ENCODE assay signal across 22 cellular contexts in the genomic region with DNA sequence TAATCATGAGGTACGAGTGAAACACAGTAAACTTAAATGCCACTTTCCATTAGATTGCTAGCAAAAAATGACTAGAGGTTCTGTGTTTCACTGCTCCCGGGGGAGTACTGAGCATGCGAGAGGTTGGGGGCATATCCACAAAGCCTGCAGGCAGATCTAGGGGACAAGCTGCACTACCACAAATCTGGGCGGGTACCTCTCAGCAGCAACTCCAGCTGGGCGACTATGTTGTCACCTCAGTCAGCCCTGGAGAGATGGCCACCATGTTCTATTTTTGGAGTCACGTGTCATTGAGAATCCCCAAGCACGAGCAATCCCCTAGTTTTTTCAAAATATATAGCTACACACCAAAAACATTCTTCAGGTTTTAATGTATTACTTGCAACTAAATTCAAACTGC.
"Had no signal": no experiment of that assay in that cellular context is flagged by ENCODE, and none has a peak within 500 bp of the region (broad histone marks: within the 10 kb centered on the region; RNA-seq: fewer than 3 reads in every experiment).

No MANE protein-coding gene starts in this region.

- H3K36me3 ChIP-seq: brain microvascular endothelial cell, left lung, neutrophil, spleen, upper lobe of right lung had no signal

- H3K9me3 ChIP-seq: neutrophil, upper lobe of right lung had no signal

- H3K27me3 ChIP-seq: brain microvascular endothelial cell, left lung, neutrophil, spleen, upper lobe of right lung had no signal

- H3K4me3 ChIP-seq: left lung, spleen, upper lobe of right lung had no signal

- DNase-seq: activated B cell treated with CpG ODN at 0.5 μM for 24 hours; activated CD4-positive, alpha-beta memory T cell treated with anti-CD3 and anti-CD28 coated beads, Interleukin-2, amount 10 ng/mL, durations not matched to agents 7 days and 5 days; activated CD4-positive, alpha-beta T cell treated with anti-CD3 and anti-CD28 coated beads for 4 hours; activated CD8-positive, alpha-beta memory T cell treated with anti-CD3 and anti-CD28 coated beads, Interleukin-2, amount 10 ng/mL, durations not matched to agents 7 days and 5 days; activated naive CD4-positive, alpha-beta T cell; activated naive CD8-positive, alpha-beta T cell treated with anti-CD3 and anti-CD28 coated beads, Interleukin-2, amount 10 ng/mL, durations not matched to agents 7 days and 5 days; amygdala; brain microvascular endothelial cell; central memory CD4-positive, alpha-beta T cell; endodermal cell; erythroblast; foreskin melanocyte; head of caudate nucleus; kidney; left lung; naive thymus-derived CD4-positive, alpha-beta T cell; spleen; stimulated activated CD4-positive, alpha-beta T cell treated with anti-CD3 and anti-CD28 coated beads, Interleukin-4, amount 100 ng/mL, for 4 hours; stimulated activated naive CD4-positive, alpha-beta T cell; upper lobe of right lung had no signal

- H3K27ac ChIP-seq: brain microvascular endothelial cell, left lung, parathyroid adenoma, spleen, upper lobe of right lung had no signal

- H3K9ac ChIP-seq: parathyroid adenoma had no signal
